Comparison of ENCODE assay signal across 28 cellular contexts in genomic region chr5:75021800-75022199, GRCh38.
"Had no signal": no experiment of that assay in that cellular context is flagged by ENCODE, and none has a peak within 500 bp of the region (broad histone marks: within the 10 kb centered on the region; RNA-seq: fewer than 3 reads in every experiment).

No MANE protein-coding gene starts in this region.

- H3K4me3 Mint-ChIP-seq: activated CD4-positive, alpha-beta memory T cell treated with anti-CD3 and anti-CD28 coated beads for 36 hours; activated CD4-positive, alpha-beta T cell treated with anti-CD3 and anti-CD28 coated beads for 36 hours; activated CD4-positive, alpha-beta T cell treated with anti-CD3 and anti-CD28 coated beads, Interleukin-2, amount 10 ng/mL, durations not matched to agents 24 days and 14 days; activated CD8-positive, alpha-beta memory T cell treated with anti-CD3 and anti-CD28 coated beads, Interleukin-2, amount 10 ng/mL, durations not matched to agents 7 days and 5 days; activated CD8-positive, alpha-beta T cell treated with anti-CD3 and anti-CD28 coated beads, Interleukin-2, amount 10 ng/mL, durations not matched to agents 7 days and 5 days; activated naive CD4-positive, alpha-beta T cell treated with anti-CD3 and anti-CD28 coated beads for 36 hours; activated naive CD8-positive, alpha-beta T cell treated with anti-CD3 and anti-CD28 coated beads, Interleukin-2, amount 10 ng/mL, durations not matched to agents 7 days and 5 days; activated T-helper 1 cell treated with anti-CD3 and anti-CD28 coated beads, Interleukin-12 subunit alpha, Interleukin-12 subunit beta, Interleukin-2, Interleukin-4 antibody, amounts not matched to agents 30 ng/mL and 10 ng/mL and 1 ng/mL, durations not matched to agents 14 hours and 24 hours and 36 hours; central memory CD8-positive, alpha-beta T cell; effector memory CD8-positive, alpha-beta T cell had no signal

- ATAC-seq: activated CD4-positive, alpha-beta T cell treated with anti-CD3 and anti-CD28 coated beads for 36 hours; activated CD8-positive, alpha-beta memory T cell treated with anti-CD3 and anti-CD28 coated beads, Interleukin-2, amount 10 ng/mL, durations not matched to agents 7 days and 5 days; activated CD8-positive, alpha-beta T cell treated with anti-CD3 and anti-CD28 coated beads, Interleukin-2, amount 10 ng/mL, durations not matched to agents 7 days and 5 days; activated naive CD4-positive, alpha-beta T cell treated with anti-CD3 and anti-CD28 coated beads, Interleukin-2, amount 50 U/mL, for 72 hours; effector memory CD8-positive, alpha-beta T cell; gastroesophageal sphincter had no signal

- H3K9me3 ChIP-seq: ascending aorta, esophagus muscularis mucosa, gastroesophageal sphincter had no signal

- H3K36me3 Mint-ChIP-seq: activated CD4-positive, alpha-beta memory T cell treated with anti-CD3 and anti-CD28 coated beads for 36 hours; activated CD8-positive, alpha-beta memory T cell treated with anti-CD3 and anti-CD28 coated beads, Interleukin-2, amount 10 ng/mL, durations not matched to agents 7 days and 5 days; activated naive CD4-positive, alpha-beta T cell treated with anti-CD3 and anti-CD28 coated beads, Interleukin-2, amount 50 U/mL, for 72 hours had no signal

- H3K36me3 ChIP-seq: ascending aorta, brain microvascular endothelial cell, esophagus muscularis mucosa, gastroesophageal sphincter had no signal

- DNase-seq: activated CD4-positive, alpha-beta memory T cell treated with anti-CD3 and anti-CD28 coated beads for 36 hours; activated CD4-positive, alpha-beta T cell treated with anti-CD3 and anti-CD28 coated beads for 36 hours; activated CD4-positive, alpha-beta T cell treated with anti-CD3 and anti-CD28 coated beads, Interleukin-2, amount 10 ng/mL, durations not matched to agents 24 days and 14 days; activated CD4-positive, CD25-positive, alpha-beta regulatory T cell; activated CD4-positive, CD25-positive, alpha-beta regulatory T cell treated with anti-CD3 and anti-CD28 coated beads, Interleukin-2, amount 50 U/mL, for 72 hours; activated CD8-positive, alpha-beta memory T cell treated with anti-CD3 and anti-CD28 coated beads, Interleukin-2, amount 10 ng/mL, durations not matched to agents 7 days and 5 days; activated CD8-positive, alpha-beta memory T cell treated with anti-CD3 and anti-CD28 coated beads, Interleukin-2, amount 50 U/mL, for 4 hours; activated CD8-positive, alpha-beta T cell treated with anti-CD3 and anti-CD28 coated beads, Interleukin-2, amount 10 ng/mL, durations not matched to agents 7 days and 5 days; activated effector memory CD4-positive, alpha-beta T cell treated with anti-CD3 and anti-CD28 coated beads, Interleukin-2, amount 50 U/mL, for 16 hours; activated naive CD4-positive, alpha-beta T cell treated with anti-CD3 and anti-CD28 coated beads for 36 hours; activated naive CD8-positive, alpha-beta T cell treated with anti-CD3 and anti-CD28 coated beads, Interleukin-2, amount 10 ng/mL, durations not matched to agents 7 days and 5 days; activated T-cell treated with anti-CD3 and anti-CD28 coated beads, Interleukin-2, amount 50 U/mL, for 1 hour; activated T-cell treated with anti-CD3 and anti-CD28 coated beads, Interleukin-2, amount 50 U/mL, for 48 hours; brain microvascular endothelial cell; cortex of kidney; dermis blood vessel endothelial cell; effector CD4-positive, alpha-beta T cell; effector memory CD8-positive, alpha-beta T cell; erythroblast; foreskin melanocyte; T-helper 2 cell had no signal

- H3K9me3 Mint-ChIP-seq: activated CD4-positive, alpha-beta memory T cell treated with anti-CD3 and anti-CD28 coated beads for 36 hours; activated CD4-positive, alpha-beta T cell treated with anti-CD3 and anti-CD28 coated beads, Interleukin-2, amount 10 ng/mL, durations not matched to agents 24 days and 14 days; activated naive CD4-positive, alpha-beta T cell treated with anti-CD3 and anti-CD28 coated beads for 36 hours; activated naive CD4-positive, alpha-beta T cell treated with anti-CD3 and anti-CD28 coated beads, Interleukin-2, amount 50 U/mL, for 72 hours; activated naive CD8-positive, alpha-beta T cell treated with anti-CD3 and anti-CD28 coated beads, Interleukin-2, amount 10 ng/mL, durations not matched to agents 7 days and 5 days; activated T-helper 1 cell treated with anti-CD3 and anti-CD28 coated beads, Interleukin-12 subunit alpha, Interleukin-12 subunit beta, Interleukin-2, Interleukin-4 antibody, amounts not matched to agents 30 ng/mL and 10 ng/mL and 1 ng/mL, durations not matched to agents 14 hours and 24 hours and 36 hours; activated T-helper 2 cell treated with anti-CD3 and anti-CD28 coated beads, Interferon-gamma antibody, Interleukin-2, Interleukin-4, amounts not matched to agents 10 μg/mL and 5 μg/mL and 100 μg/mL, durations not matched to agents 14 hours and 24 hours and 36 hours; central memory CD8-positive, alpha-beta T cell; effector memory CD8-positive, alpha-beta T cell had no signal

- H3K27me3 ChIP-seq: ascending aorta, brain microvascular endothelial cell, esophagus muscularis mucosa, gastroesophageal sphincter had no signal

- H3K27ac ChIP-seq: ascending aorta, brain microvascular endothelial cell, esophagus muscularis mucosa, gastroesophageal sphincter had no signal

- H3K4me3 ChIP-seq: ascending aorta, esophagus muscularis mucosa, gastroesophageal sphincter had no signal

- H3K4me1 ChIP-seq: ascending aorta, esophagus muscularis mucosa, gastroesophageal sphincter had no signal

- H3K27ac Mint-ChIP-seq: activated CD4-positive, alpha-beta memory T cell treated with anti-CD3 and anti-CD28 coated beads for 36 hours; activated CD4-positive, alpha-beta T cell treated with anti-CD3 and anti-CD28 coated beads for 36 hours; activated CD4-positive, alpha-beta T cell treated with anti-CD3 and anti-CD28 coated beads, Interleukin-2, amount 10 ng/mL, durations not matched to agents 24 days and 14 days; activated CD8-positive, alpha-beta memory T cell treated with anti-CD3 and anti-CD28 coated beads, Interleukin-2, amount 10 ng/mL, durations not matched to agents 7 days and 5 days; activated CD8-positive, alpha-beta T cell treated with anti-CD3 and anti-CD28 coated beads, Interleukin-2, amount 10 ng/mL, durations not matched to agents 7 days and 5 days; activated naive CD4-positive, alpha-beta T cell treated with anti-CD3 and anti-CD28 coated beads for 36 hours; activated naive CD4-positive, alpha-beta T cell treated with anti-CD3 and anti-CD28 coated beads, Interleukin-2, amount 50 U/mL, for 72 hours; activated naive CD8-positive, alpha-beta T cell treated with anti-CD3 and anti-CD28 coated beads, Interleukin-2, amount 10 ng/mL, durations not matched to agents 7 days and 5 days; activated T-helper 1 cell treated with anti-CD3 and anti-CD28 coated beads, Interleukin-12 subunit alpha, Interleukin-12 subunit beta, Interleukin-2, Interleukin-4 antibody, amounts not matched to agents 30 ng/mL and 10 ng/mL and 1 ng/mL, durations not matched to agents 14 hours and 24 hours and 36 hours; activated T-helper 2 cell treated with anti-CD3 and anti-CD28 coated beads, Interferon-gamma antibody, Interleukin-2, Interleukin-4, amounts not matched to agents 10 μg/mL and 5 μg/mL and 100 μg/mL, durations not matched to agents 14 hours and 24 hours and 36 hours; effector memory CD8-positive, alpha-beta T cell had no signal

- H3K27me3 Mint-ChIP-seq: activated CD4-positive, alpha-beta memory T cell treated with anti-CD3 and anti-CD28 coated beads for 36 hours; activated CD4-positive, alpha-beta T cell treated with anti-CD3 and anti-CD28 coated beads for 36 hours; activated naive CD8-positive, alpha-beta T cell treated with anti-CD3 and anti-CD28 coated beads, Interleukin-2, amount 10 ng/mL, durations not matched to agents 7 days and 5 days; central memory CD8-positive, alpha-beta T cell; effector memory CD8-positive, alpha-beta T cell had no signal
